Comparison of ENCODE assay signal across 8 cellular contexts in genomic region chr3:138835177-138835757, GRCh38. TPM values are rescaled to one million over a fixed set of nuclear protein-coding genes. Genes with fewer than 3 reads are reported as not detected.
DNase-seq lines count a peak whose midpoint lies in the region; ATAC-seq and TF ChIP-seq lines count a peak whose summit lies in the region.

No MANE protein-coding gene starts in this region.

- H3K27ac ChIP-seq in dorsolateral prefrontal cortex: peak overlapping the region; percentile 88 to 99 (median 97)

- H3K36me3 ChIP-seq in mucosa of stomach (ENCODE audit: control insufficient read depth, insufficient read depth, low read length): no peaks in the 10 kb centered on the region

- H3K27me3 ChIP-seq in dorsolateral prefrontal cortex: no peaks in the 10 kb centered on the region
- no peaks in the 10 kb centered on the region for H3K27me3 ChIP-seq in mucosa of stomach (ENCODE audit: control insufficient read depth, insufficient read depth, low read length)

- no peaks in the 10 kb centered on the region for H3K9me3 ChIP-seq in mucosa of stomach (ENCODE audit: control insufficient read depth, low read length)

- DNase-seq in MV-4-11 (lab: John Stamatoyannopoulos, UW) (peak; percentile 27), dorsolateral prefrontal cortex (no peak), NCI-H446 treated with DMSO at 0.1 percent for 48 hours (lab: John Stamatoyannopoulos, UW) (no peak), NCI-H510A treated with DMSO at 0.1 percent for 48 hours (lab: John Stamatoyannopoulos, UW) (no peak)

- H3K9ac ChIP-seq in mucosa of stomach (ENCODE audit: low read length): peak overlapping the region; percentile 86

- ATAC-seq in GM19438 (IDR thresholded peaks at IDR 0.05; ENCODE audit: low read depth, unreplicated experiment): peak; percentile 1
- no peak for ATAC-seq in HG03139 (IDR thresholded peaks at IDR 0.05; ENCODE audit: unreplicated experiment)
- ATAC-seq in HG02840 (IDR thresholded peaks at IDR 0.05; ENCODE audit: low FRiP score, unreplicated experiment): no peak

- intact Hi-C loops in dorsolateral prefrontal cortex (cut with DNase I): loop anchor here (2.0 to 10.0 kb wide), 3 partner anchors 60 to 228 kb away; partner anchors contain the start of gene FAIM (in 1 of the 2)

- peak in 4 of 56 donors; percentile 3 to 17 (median 6) for TF ChIP-seq CTCF in dorsolateral prefrontal cortex (IDR thresholded peaks at IDR 0.05 in 54 of 56, conservative IDR thresholded peaks at IDR 0.05 in 2 of 56; ENCODE audit: low read depth in 1 of 56, partially characterized antibody in 56 of 56)

- peaks cover 10% of the 10 kb centered on the region for H3K4me1 ChIP-seq in mucosa of stomach (ENCODE audit: control insufficient read depth, insufficient read depth, low read length)

- peak overlapping the region; percentile 73 to 99 (median 94) for H3K4me3 ChIP-seq in dorsolateral prefrontal cortex
- H3K4me3 ChIP-seq in mucosa of stomach (ENCODE audit: low read length): peak overlapping the region; percentile 44

RNA-seq across cellular contexts. Expression of gene PIK3CB, which starts 0.5 kb away (rescaled TPM):
- total RNA-seq in dorsolateral prefrontal cortex: 100 to 1,000 TPM in 1 of 120 experiments, 10 to 100 TPM in 119; 36.8 to 102 (median 70.6) TPM
